17 cellular contexts compared by ENCODE assay signal in the genomic region with DNA sequence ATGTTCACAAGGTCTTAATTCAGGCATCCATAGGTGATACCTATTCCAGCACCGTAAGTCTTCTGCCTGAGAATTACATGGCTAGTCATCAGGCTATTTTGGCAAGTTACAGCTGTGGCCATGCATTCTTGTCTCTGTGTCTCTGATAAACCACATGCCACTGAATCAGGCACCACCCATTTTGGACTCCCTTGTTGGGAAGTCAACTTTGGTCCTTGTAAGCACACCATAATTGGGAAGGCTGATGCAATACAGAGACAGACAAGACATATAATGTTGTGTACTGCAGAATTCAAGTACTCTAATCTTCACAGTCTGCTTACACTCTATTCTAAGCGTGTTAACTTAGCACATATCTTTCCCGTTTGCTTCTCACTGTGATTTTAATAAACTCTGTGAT.
"Had no signal": no experiment of that assay in that cellular context is flagged by ENCODE, and none has a peak within 500 bp of the region (broad histone marks: within the 10 kb centered on the region; RNA-seq: fewer than 3 reads in every experiment).

No MANE protein-coding gene starts in this region.

- H3K4me1 ChIP-seq: upper lobe of left lung had no signal

- H3K27ac Mint-ChIP-seq: activated naive CD8-positive, alpha-beta T cell treated with anti-CD3 and anti-CD28 coated beads for 36 hours; natural killer cell treated with Interleukin-12 subunit alpha and Interleukin-12 subunit beta and Interleukin-15 and Interleukin-18, amount 100 ng/mL, for 72 hours; stimulated activated naive CD8-positive, alpha-beta T cell treated with anti-CD3 and anti-CD28 coated beads, Interleukin-15, Interleukin-2, amounts not matched to agents 100 ng/mL and 50 ng/mL, for 24 hours; T-helper 17 cell had no signal

- H3K27me3 ChIP-seq: upper lobe of left lung had no signal

- H3K27ac ChIP-seq: coronary artery, upper lobe of left lung had no signal

- H3K9me3 ChIP-seq: mucosa of descending colon, upper lobe of left lung had no signal

- H3K4me3 ChIP-seq: coronary artery, lung, mucosa of descending colon, upper lobe of left lung had no signal

- H3K36me3 ChIP-seq: upper lobe of left lung had no signal

- H3K9me3 Mint-ChIP-seq: activated naive CD8-positive, alpha-beta T cell treated with anti-CD3 and anti-CD28 coated beads for 36 hours had no signal

- ATAC-seq: mucosa of descending colon; natural killer cell treated with Interleukin-12 subunit alpha and Interleukin-12 subunit beta and Interleukin-15 and Interleukin-18, amount 100 ng/mL, for 72 hours; T-helper 17 cell had no signal

- H3K4me3 Mint-ChIP-seq: activated naive CD8-positive, alpha-beta T cell treated with anti-CD3 and anti-CD28 coated beads for 36 hours; natural killer cell treated with Interleukin-12 subunit alpha and Interleukin-12 subunit beta and Interleukin-15 and Interleukin-18, amount 100 ng/mL, for 72 hours; stimulated activated naive CD8-positive, alpha-beta T cell treated with anti-CD3 and anti-CD28 coated beads, Interleukin-15, Interleukin-2, amounts not matched to agents 100 ng/mL and 50 ng/mL, for 24 hours; T-helper 17 cell had no signal

- H3K27me3 Mint-ChIP-seq: activated naive CD8-positive, alpha-beta T cell treated with anti-CD3 and anti-CD28 coated beads for 36 hours; stimulated activated naive CD8-positive, alpha-beta T cell treated with anti-CD3 and anti-CD28 coated beads, Interleukin-15, Interleukin-2, amounts not matched to agents 100 ng/mL and 50 ng/mL, for 24 hours; T-helper 17 cell had no signal

- H3K36me3 Mint-ChIP-seq: activated naive CD8-positive, alpha-beta T cell treated with anti-CD3 and anti-CD28 coated beads for 36 hours; natural killer cell treated with Interleukin-12 subunit alpha and Interleukin-12 subunit beta and Interleukin-15 and Interleukin-18, amount 100 ng/mL, for 72 hours had no signal

- H3K4me1 Mint-ChIP-seq: activated naive CD8-positive, alpha-beta T cell treated with anti-CD3 and anti-CD28 coated beads for 36 hours; T-helper 17 cell had no signal

- DNase-seq: activated CD4-positive, alpha-beta T cell treated with anti-CD3 and anti-CD28 coated beads, Interleukin-2, amount 50 U/mL, for 4 hours; activated gamma-delta T cell treated with Interleukin-2 at 50 U/mL for 16 hours; activated naive CD8-positive, alpha-beta T cell treated with anti-CD3 and anti-CD28 coated beads for 36 hours; activated T-cell treated with anti-CD3 and anti-CD28 coated beads, Interleukin-2, amount 50 U/mL, for 48 hours; anterior cingulate cortex; caudate nucleus; effector CD4-positive, alpha-beta T cell; mucosa of descending colon; occipital lobe; stimulated activated CD4-positive, alpha-beta T cell treated with anti-CD3 and anti-CD28 coated beads, Interleukin-4, amount 100 ng/mL, for 24 hours; T-helper 17 cell; upper lobe of left lung had no signal

- FAIRE-seq: endothelial cell of umbilical vein had no signal
